In genomic region chr1:203095061-203095690, GRCh38 we compare ENCODE assay signal across 1 cellular context.
TF ChIP-seq lines count a peak whose summit lies in the region.

No MANE protein-coding gene starts in this region.

TF ChIP-seq in K562, 482 proteins besides CTCF, POLR2A, EP300 and RAD21 (continued from another document):
- TF ChIP-seq CBX5 (IDR thresholded peaks at IDR 0.05; ENCODE audit: borderline replicate concordance, low read depth), result peak; percentile 93; the same call in 1 of the 2 replicates
- TF ChIP-seq ZNF280A (IDR thresholded peaks at IDR 0.05; ENCODE audit: low read depth, partially characterized antibody), result peak; percentile 97
- peak; percentile 96 for TF ChIP-seq TRIM28 (IDR thresholded peaks at IDR 0.05)
